9 cellular contexts compared by ENCODE assay signal in the genomic region with DNA sequence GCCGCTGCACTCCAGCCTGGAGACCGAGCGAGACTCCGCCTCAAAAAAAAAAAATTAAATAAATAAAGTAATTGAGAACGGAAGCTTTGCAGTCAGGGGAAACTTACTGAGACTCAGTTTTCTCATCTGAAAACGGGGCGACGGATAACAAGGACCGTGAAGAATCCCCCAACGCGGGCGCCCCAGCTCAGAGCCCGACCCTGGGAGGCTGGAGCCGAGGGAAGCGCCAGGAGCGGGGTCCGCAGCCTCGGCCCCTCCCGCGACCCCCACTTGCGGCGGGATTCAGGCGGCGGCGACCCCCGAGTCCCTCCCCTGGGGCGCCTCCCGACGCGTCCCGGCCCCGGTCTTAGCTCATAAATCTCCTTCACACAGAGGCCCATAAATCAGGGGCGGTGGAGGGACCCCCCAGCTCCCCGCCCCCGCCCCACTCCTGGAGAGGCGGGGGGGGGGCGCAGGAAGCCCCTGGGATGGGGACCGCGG. TPM values are rescaled to one million over a fixed set of nuclear protein-coding genes. Genes with fewer than 3 reads are reported as not detected.
DNase-seq lines count a peak whose midpoint lies in the region; ATAC-seq, FAIRE-seq and TF ChIP-seq lines count a peak whose summit lies in the region.
"Had no signal": no experiment of that assay in that cellular context is flagged by ENCODE, and none has a peak within 500 bp of the region (broad histone marks: within the 10 kb centered on the region; RNA-seq: fewer than 3 reads in every experiment).

No MANE protein-coding gene starts in this region.

- TF ChIP-seq RAD21 in GM12878 (IDR thresholded peaks at IDR 0.05; ENCODE audit: insufficient read depth, low read depth, low read length): no peak

- no peak overlapping the region for H3K27ac Mint-ChIP-seq in activated naive CD4-positive, alpha-beta T cell treated with anti-CD3 and anti-CD28 coated beads, Interleukin-2, amount 50 U/mL, for 24 hours

- POLR2A ChIA-PET in GM12878 (lab: Charles Lee) (no interaction called here), GM10248 (lab: Yijun Ruan, JAX) (interaction anchor here (0.8 kb wide), 1 partner anchor 134 kb away, joined by 3 read pairs; no protein-coding TSS in a partner anchor)

- TF ChIP-seq EP300 in GM12878 (IDR thresholded peaks at IDR 0.05; ENCODE audit: borderline replicate concordance in 1 of 2, control insufficient read depth in 1 of 2, low read depth in 2 of 2, low read length in 2 of 2): no peak

- H3K27ac ChIP-seq in GM12878 (ENCODE audit: control insufficient read depth, insufficient read depth) (no peak overlapping the region), left lung (no peak overlapping the region), upper lobe of right lung (no peak overlapping the region)

- BruUV-seq in GM12878 (replicated peaks; lab: Mats Ljungman, UMichigan): no TSS peak

- H3K4me3 ChIP-seq in GM12878 (no peak overlapping the region; the same call in 1 of the 2 replicates), left lung (peak overlapping the region; percentile 37 to 40), upper lobe of right lung (peak overlapping the region; percentile 60)

- H3K9me3 Mint-ChIP-seq in activated naive CD4-positive, alpha-beta T cell treated with anti-CD3 and anti-CD28 coated beads, Interleukin-2, amount 50 U/mL, for 24 hours: no peaks in the 10 kb centered on the region

- no peaks in the 10 kb centered on the region for H4K20me1 ChIP-seq in GM12878 (ENCODE audit: control insufficient read depth, insufficient read depth)

- H3K4me3 Mint-ChIP-seq in activated naive CD4-positive, alpha-beta T cell treated with anti-CD3 and anti-CD28 coated beads, Interleukin-2, amount 50 U/mL, for 24 hours: peak overlapping the region; percentile 83

- SMC1A ChIA-PET in GM12878 (lab: Charles Lee; ENCODE audit: uncharacterized antibody, unreplicated experiment): interaction anchor here (0.8 to 1.2 kb wide), 3 partner anchors 73 to 95 kb away, joined by 3 read pairs; no protein-coding TSS in a partner anchor

- no peak for TF ChIP-seq POLR2A in GM12878 (IDR thresholded peaks at IDR 0.05; ENCODE audit: low read depth, low read length)

- RAD21 ChIA-PET in GM12878 (lab: Charles Lee; ENCODE audit: unreplicated experiment): interaction anchor here (0.5 to 1.9 kb wide), 6 partner anchors 9 to 370 kb away, joined by 3 to 7 read pairs (median 4); a partner anchor contains a TSS

- WGBS in GM12878 (ENCODE audit: insufficient coverage, insufficient replicate concordance, low lambda C conversion rate, missing lambda C conversion rate): 30% methylated on average over 23 of the region's 39 CpGs

- FAIRE-seq in GM12878 (lab: Jason Lieb, UNC): no peak

- no peak for DNase-seq in activated naive CD4-positive, alpha-beta T cell treated with Interleukin-2 at 50 U/mL for 16 hours
- DNase-seq in GM12878 (ENCODE audit: low read depth, low spot score) (no peak), left lung (no peak), upper lobe of right lung (no peak), cerebellum (ENCODE audit: low spot score) (no peak), posterior vena cava (ENCODE audit: low spot score) (no peak), GM10248 (ENCODE audit: extremely low spot score) (no peak)

- peaks cover 18% of the 10 kb centered on the region for H3K4me1 Mint-ChIP-seq in activated naive CD4-positive, alpha-beta T cell treated with anti-CD3 and anti-CD28 coated beads, Interleukin-2, amount 50 U/mL, for 24 hours

- H3K9ac ChIP-seq in GM12878 (ENCODE audit: control insufficient read depth, insufficient read depth, low read length): no peak overlapping the region

- CTCF ChIA-PET in GM12878 (lab: Yijun Ruan, JAX) (interaction anchor here (0.7 to 2.2 kb wide), 5 partner anchors 67 to 370 kb away, joined by 3 to 13 read pairs (median 4); no protein-coding TSS in a partner anchor), GM10248 (lab: Yijun Ruan, JAX) (interaction anchor here (0.6 to 8.7 kb wide), 16 partner anchors 8 to 372 kb away, joined by 3 to 48 read pairs (median 4); a partner anchor contains a TSS)

- no peaks in the 10 kb centered on the region for H3K36me3 Mint-ChIP-seq in activated naive CD4-positive, alpha-beta T cell treated with anti-CD3 and anti-CD28 coated beads, Interleukin-2, amount 50 U/mL, for 24 hours

- H3K4me1 ChIP-seq in GM12878 (ENCODE audit: control insufficient read depth, insufficient read depth, low read length): peaks cover 5% of the 10 kb centered on the region
- peaks cover 0 to 28% of the 10 kb centered on the region in 2 donors for H3K4me1 ChIP-seq in left lung
- H3K4me1 ChIP-seq in upper lobe of right lung: peaks cover 6% of the 10 kb centered on the region

- no peak overlapping the region for H3K4me2 ChIP-seq in GM12878 (ENCODE audit: control insufficient read depth, insufficient read depth)

- intact Hi-C loops in GM12878 (cut with micrococcal nuclease; ENCODE audit: unreplicated experiment): loop anchor here (2.0 to 5.0 kb wide), 3 partner anchors 73 to 257 kb away; a partner anchor contains a TSS
- intact Hi-C loops in left lung (cut with DNase I): no loop called here
- intact Hi-C loops in upper lobe of right lung (cut with DNase I): no loop called here
- intact Hi-C loops in posterior vena cava (cut with DNase I): loop anchor here in 1 of 2 donors (5.0 kb wide), 1 partner anchor 72 kb away; no protein-coding TSS in a partner anchor

- no peaks in the 10 kb centered on the region for H3K79me2 ChIP-seq in GM12878 (ENCODE audit: control insufficient read depth, insufficient read depth, low read length)

- H3K9me3 ChIP-seq in GM12878 (replicated peaks; ENCODE audit: control insufficient read depth, insufficient read depth, low read length) (peaks cover 2% of the 10 kb centered on the region; the same call in 1 of the 3 replicates), left lung (no peaks in the 10 kb centered on the region), upper lobe of right lung (no peaks in the 10 kb centered on the region)

- no peaks in the 10 kb centered on the region for H3K36me3 ChIP-seq in GM12878 (ENCODE audit: control insufficient read depth in 2 of 2, insufficient read depth in 2 of 2, low read length in 1 of 2)
- H3K36me3 ChIP-seq in left lung: no peaks in the 10 kb centered on the region
- H3K36me3 ChIP-seq in upper lobe of right lung: no peaks in the 10 kb centered on the region

- no peak for TF ChIP-seq CTCF in GM12878 (IDR thresholded peaks at IDR 0.05 in 2 of 3, conservative IDR thresholded peaks at IDR 0.05 in 1 of 3; ENCODE audit: control insufficient read depth in 2 of 3, extremely low read depth in 1 of 3, insufficient read depth in 1 of 3, low read depth in 3 of 3, low read length in 3 of 3)
- TF ChIP-seq CTCF in left lung (IDR thresholded peaks at IDR 0.05): no peak
- TF ChIP-seq CTCF in upper lobe of right lung (IDR thresholded peaks at IDR 0.05): no peak
- no peak for TF ChIP-seq CTCF in GM10248 (IDR thresholded peaks at IDR 0.05; ENCODE audit: control extremely low read depth, extremely low read depth, low read depth, missing control alignments)

- H3K27me3 ChIP-seq in GM12878 (replicated peaks in 1 of 2; ENCODE audit: control insufficient read depth in 2 of 2, insufficient read depth in 2 of 2, low read length in 1 of 2) (peaks cover 2 to 4% of the 10 kb centered on the region in 2 experiments), left lung (peaks cover 0 to 54% of the 10 kb centered on the region in 2 donors), upper lobe of right lung (no peaks in the 10 kb centered on the region)

- in situ Hi-C loops in GM12878 (cut with MboI): no loop called here

- no peak; the same call in 2 of the 3 replicates for ATAC-seq in GM12878
- no peak for ATAC-seq in left lung
- peak; percentile 16 for ATAC-seq in upper lobe of right lung

- H3K27me3 Mint-ChIP-seq in activated naive CD4-positive, alpha-beta T cell treated with anti-CD3 and anti-CD28 coated beads, Interleukin-2, amount 50 U/mL, for 24 hours: peaks cover 20% of the 10 kb centered on the region

- 0 out of 2 replicates have a peak overlapping the region, but pooled peaks have one; percentile 86 for H2AFZ ChIP-seq in GM12878 (ENCODE audit: control insufficient read depth, low read depth, low read length)

TF ChIP-seq in GM12878, 131 proteins besides CTCF, POLR2A, EP300 and RAD21 (continues in another document):
- no peak for TF ChIP-seq NR2F1 (conservative IDR thresholded peaks at IDR 0.05)

RNA-seq across cellular contexts. Expression of a gene that starts 10.3 kb away (rescaled TPM):
- not detected in 2 replicates for total RNA-seq in GM12878 (2013; cell fraction: nucleolus; rRNA removed)
- total RNA-seq in GM12878 (2014; rRNA removed) (not detected in 2 replicates), GM12878 (2014; rRNA removed; fragmentation: Illumina TruSeq; extraction: Trizol) (not detected in 2 replicates), GM12878 (2021) (not detected in 2 replicates), left lung (not detected), upper lobe of right lung (not detected), cerebellum (0.54 TPM), posterior vena cava (not detected)
- polyA plus RNA-seq in GM12878 (2011; ENCODE audit: low read depth): not detected
- polyA plus RNA-seq in GM12878 (2011; rRNA removed) (not detected in 2 replicates), GM12878 (2014; fragmentation: Illumina TruSeq; extraction: Trizol) (not detected in 2 replicates), GM12878 (2014; fragmentation: Nextera tagmentation; extraction: Ambion mirVana) (not detected), GM12878 (2014; rRNA removed) (not detected in 2 replicates), GM12878 (2016; fragmentation: Nextera tagmentation; extraction: Ambion mirVana) (not detected)
- polyA plus RNA-seq in GM12878 (2011; cell fraction: cytosol; rRNA removed): not detected in 2 replicates
- polyA plus RNA-seq in GM12878 (2011; cell fraction: nucleus; rRNA removed): not detected in 2 replicates
- polyA plus RNA-seq in GM12878 (2012): not detected in 2 replicates
- not detected in 2 replicates for polyA minus RNA-seq in GM12878 (2011; rRNA and poly(A)+ RNA removed)
- polyA minus RNA-seq in GM12878 (2011; cell fraction: cytosol; rRNA and poly(A)+ RNA removed): not detected in 2 replicates
- polyA minus RNA-seq in GM12878 (2011; cell fraction: nucleus; rRNA and poly(A)+ RNA removed): not detected in 2 replicates
- polyA plus RNA-seq: adipose tissue had no signal

RNA-seq across cellular contexts. Expression of a gene that starts 19.5 kb away (rescaled TPM):
- not detected in 2 replicates for total RNA-seq in GM12878 (2013; cell fraction: nucleolus; rRNA removed)
- total RNA-seq in GM12878 (2014; rRNA removed): not detected in 2 replicates
- not detected in 2 replicates for total RNA-seq in GM12878 (2014; rRNA removed; fragmentation: Illumina TruSeq; extraction: Trizol)
- total RNA-seq in GM12878 (2021): not detected in 2 replicates
- not detected for polyA plus RNA-seq in GM12878 (2011; ENCODE audit: low read depth)
- not detected in 2 replicates for polyA plus RNA-seq in GM12878 (2011; rRNA removed)
- not detected in 2 replicates for polyA plus RNA-seq in GM12878 (2011; cell fraction: cytosol; rRNA removed)
- not detected in 2 replicates for polyA plus RNA-seq in GM12878 (2011; cell fraction: nucleus; rRNA removed)
- polyA plus RNA-seq in GM12878 (2012): 0.03 and 0.08 TPM in 2 replicates
- not detected in 2 replicates for polyA plus RNA-seq in GM12878 (2014; fragmentation: Illumina TruSeq; extraction: Trizol)
- not detected for polyA plus RNA-seq in GM12878 (2014; fragmentation: Nextera tagmentation; extraction: Ambion mirVana)
- not detected in 2 replicates for polyA plus RNA-seq in GM12878 (2014; rRNA removed)
- not detected for polyA plus RNA-seq in GM12878 (2016; fragmentation: Nextera tagmentation; extraction: Ambion mirVana)
- not detected in 2 replicates for polyA minus RNA-seq in GM12878 (2011; rRNA and poly(A)+ RNA removed)
- not detected in 2 replicates for polyA minus RNA-seq in GM12878 (2011; cell fraction: cytosol; rRNA and poly(A)+ RNA removed)
- not detected in 2 replicates for polyA minus RNA-seq in GM12878 (2011; cell fraction: nucleus; rRNA and poly(A)+ RNA removed)
- not detected for total RNA-seq in left lung
- total RNA-seq in upper lobe of right lung: not detected
- 0.18 TPM for total RNA-seq in cerebellum
- 1 to 10 TPM in 1 of 2 donors, under 1 TPM in 1; 0.67 to 1.2 TPM for total RNA-seq in posterior vena cava
